In genomic region chrX:153735274-153735673, GRCh38 we compare ENCODE assay signal across 2 cellular contexts.
A peak's percentile ranks its signal among the peaks of the same experiment; 100 is the strongest.
TF ChIP-seq lines count a peak whose summit lies in the region.

No MANE protein-coding gene starts in this region.

TF ChIP-seq in A549, 52 proteins besides CTCF, POLR2A, EP300 and RAD21:
- TF ChIP-seq RARB (CRISPR knock-in tag; IDR thresholded peaks at IDR 0.05), result no peak
- TF ChIP-seq CBX2 (IDR thresholded peaks at IDR 0.05; ENCODE audit: borderline replicate concordance, low read depth), result no peak
- no peak for TF ChIP-seq JUNB (IDR thresholded peaks at IDR 0.05)

TF ChIP-seq in K562, 482 proteins besides CTCF, POLR2A, EP300 and RAD21 (continues in another document):
- TF ChIP-seq CREM (IDR thresholded peaks at IDR 0.05; ENCODE audit: low read depth) (peak; percentile 20; the same call in 1 of the 2 replicates), MNT (conservative IDR thresholded peaks at IDR 0.05) (no peak), PURB (CRISPR knock-in tag; IDR thresholded peaks at IDR 0.05; ENCODE audit: low read depth) (no peak), ZNF140 (CRISPR knock-in tag; IDR thresholded peaks at IDR 0.05) (no peak), FOXO4 (CRISPR knock-in tag; IDR thresholded peaks at IDR 0.05) (no peak), JUND (IDR thresholded peaks at IDR 0.05; ENCODE audit: borderline replicate concordance, low read depth, low read length) (peak; percentile 63), JUND (tag; IDR thresholded peaks at IDR 0.05; ENCODE audit: borderline replicate concordance, low read depth, low read length) (no peak), TCF7 (IDR thresholded peaks at IDR 0.05; ENCODE audit: borderline replicate concordance) (peak; percentile 66; the same call in 1 of the 2 replicates), SREBF1 (IDR thresholded peaks at IDR 0.05; ENCODE audit: borderline replicate concordance, low read depth, low read length) (no peak), SAP30 (IDR thresholded peaks at IDR 0.05; ENCODE audit: borderline replicate concordance, insufficient read depth, low read depth, low read length, poor library complexity, severe bottlenecking) (no peak), PKNOX1 (IDR thresholded peaks at IDR 0.05) (0 out of 2 replicates have a peak, but pooled peaks have one; percentile 5), YY1 (IDR thresholded peaks at IDR 0.05; ENCODE audit: borderline replicate concordance in 1 of 3, control insufficient read depth in 1 of 3, extremely low read depth in 1 of 3, insufficient read depth in 3 of 3, insufficient read length in 1 of 3, insufficient replicate concordance in 2 of 3, low read depth in 1 of 3, low read length in 2 of 3) (peak in 1 of 3 experiments; percentile 43), ARID3A (IDR thresholded peaks at IDR 0.05; ENCODE audit: borderline replicate concordance, low read depth, low read length) (peak; percentile 65; the same call in 1 of the 2 replicates), ZNF589 (CRISPR knock-in tag; IDR thresholded peaks at IDR 0.05; ENCODE audit: low read depth) (no peak), FOSL1 (tag; conservative IDR thresholded peaks at IDR 0.05) (peak; percentile 62; the same call in 1 of the 2 replicates), ZNF174 (CRISPR knock-in tag; IDR thresholded peaks at IDR 0.05) (no peak), FOXP1 (CRISPR knock-in tag; IDR thresholded peaks at IDR 0.05) (no peak), STAT6 (CRISPR knock-in tag; IDR thresholded peaks at IDR 0.05) (no peak), PRMT5 (CRISPR knock-in tag; IDR thresholded peaks at IDR 0.05) (no peak), SRSF1 (IDR thresholded peaks at IDR 0.05; ENCODE audit: low read depth, low read length) (no peak), SMARCA5 (IDR thresholded peaks at IDR 0.05) (no peak), KDM1A (IDR thresholded peaks at IDR 0.05) (0 out of 4 replicates have a peak, but pooled peaks have one; percentile 14 to 15), ZFP36 (IDR thresholded peaks at IDR 0.05; ENCODE audit: low read depth, low read length, partially characterized antibody) (no peak), RCOR1 (IDR thresholded peaks at IDR 0.05; ENCODE audit: borderline replicate concordance in 1 of 2, low read depth in 2 of 2, low read length in 2 of 2) (0 out of 4 replicates have a peak, but pooled peaks of 1 of the 2 experiments have one; percentile 28), MCM5 (IDR thresholded peaks at IDR 0.05; ENCODE audit: low read depth) (no peak), CTBP1 (IDR thresholded peaks at IDR 0.05; ENCODE audit: borderline replicate concordance) (peak; percentile 24; the same call in 1 of the 2 replicates), MECOM (CRISPR knock-in tag; IDR thresholded peaks at IDR 0.05) (no peak), ELF2 (CRISPR knock-in tag; IDR thresholded peaks at IDR 0.05) (no peak), MGA (IDR thresholded peaks at IDR 0.05) (no peak), JUN (IDR thresholded peaks at IDR 0.05; ENCODE audit: borderline replicate concordance, low read depth, low read length) (0 out of 2 replicates have a peak, but pooled peaks have one; percentile 7), JUN (CRISPR knock-in tag; IDR thresholded peaks at IDR 0.05; ENCODE audit: borderline replicate concordance) (no peak), NCOA2 (IDR thresholded peaks at IDR 0.05; ENCODE audit: partially characterized antibody in 2 of 2) (no peak), E2F1 (CRISPR knock-in tag; IDR thresholded peaks at IDR 0.05) (no peak), KDM5B (IDR thresholded peaks at IDR 0.05; ENCODE audit: insufficient replicate concordance, low read depth, low read length) (no peak)
